22 cellular contexts compared by ENCODE assay signal in the genomic region with DNA sequence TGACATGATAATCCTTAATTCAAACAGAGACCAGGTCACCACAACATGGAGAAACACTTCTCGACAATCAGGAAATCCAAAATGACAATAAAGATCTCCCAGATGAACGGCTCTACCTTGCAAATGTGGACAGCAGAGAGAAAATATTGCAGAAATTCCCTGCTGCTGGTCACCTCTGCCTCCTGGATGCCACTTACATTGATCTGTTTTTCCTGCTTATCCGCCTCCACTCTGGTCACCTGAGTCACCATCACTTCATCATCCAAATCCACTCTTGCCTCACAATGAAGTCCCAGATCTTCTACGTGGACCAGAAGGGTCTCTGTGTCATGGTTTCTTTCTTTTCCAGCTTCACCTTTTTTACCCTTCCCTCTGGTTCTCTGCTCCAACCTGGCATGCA. TPM values are rescaled to one million over a fixed set of nuclear protein-coding genes. Genes with fewer than 3 reads are reported as not detected.
DNase-seq lines count a peak whose midpoint lies in the region; ATAC-seq and TF ChIP-seq lines count a peak whose summit lies in the region.
"Had no signal": no experiment of that assay in that cellular context is flagged by ENCODE, and none has a peak within 500 bp of the region (broad histone marks: within the 10 kb centered on the region; RNA-seq: fewer than 3 reads in every experiment).

No MANE protein-coding gene starts in this region.

- no peak overlapping the region for H3K4me2 ChIP-seq in mammary epithelial cell (ENCODE audit: insufficient read depth, low read depth, low read length)

- H3K4me3 ChIP-seq in breast epithelium (no peak overlapping the region), mammary epithelial cell (replicated peaks in 1 of 3; ENCODE audit: insufficient read depth in 1 of 3, low read depth in 2 of 3, low read length in 3 of 3) (no peak overlapping the region)
- H3K4me3 ChIP-seq: heart right ventricle, K562, SJSA1 had no signal

- peak overlapping the region; percentile 86 to 89 for H3K27ac ChIP-seq in breast epithelium
- no peak overlapping the region for H3K27ac ChIP-seq in mammary epithelial cell (ENCODE audit: insufficient read depth, low read depth, low read length)
- peak overlapping the region; percentile 82 for H3K27ac ChIP-seq in epithelial cell of prostate
- H3K27ac ChIP-seq: SJSA1 had no signal

- peak overlapping the region; percentile 95 to 98 for H3K27ac Mint-ChIP-seq in T-cell

- no peaks in the 10 kb centered on the region for H3K27me3 ChIP-seq in breast epithelium
- no peaks in the 10 kb centered on the region for H3K27me3 ChIP-seq in mammary epithelial cell (ENCODE audit: insufficient read depth, low read length)
- H3K27me3 ChIP-seq: heart right ventricle had no signal

- H3K9ac ChIP-seq in mammary epithelial cell (ENCODE audit: insufficient read depth, low read length): no peak overlapping the region

- in situ Hi-C loops in mammary epithelial cell (cut with MboI; ENCODE audit: low sequenced_read_pairs in 2 of 2): no loop called here

- H2AFZ ChIP-seq in mammary epithelial cell (ENCODE audit: low read depth, low read length): no peak overlapping the region

- CTCF ChIA-PET in mammary epithelial cell (lab: Charles Lee; ENCODE audit: low non-redundant PET): no interaction called here
- CTCF ChIA-PET in T-cell (lab: Charles Lee): interaction anchor here in 1 of 2 donors (0.7 to 1.0 kb wide), 2 partner anchors 22 to 48 kb away, joined by 3 read pairs; partner anchors contain the start of gene TTC9

- POLR2A ChIA-PET in T-cell (lab: Charles Lee): no interaction called here

- no peaks in the 10 kb centered on the region for H4K20me1 ChIP-seq in mammary epithelial cell (ENCODE audit: insufficient read depth, low read length)

- no peak for DNase-seq in breast epithelium (ENCODE audit: low spot score in 2 of 2)
- DNase-seq in mammary epithelial cell: no peak
- no peak for DNase-seq in T-cell
- DNase-seq in epithelial cell of prostate (ENCODE audit: low read depth, low spot score): no peak
- no peak for DNase-seq in kidney tubule cell (ENCODE audit: low spot score)
- DNase-seq in NCI-H510A treated with DMSO at 0.1 percent for 48 hours (lab: John Stamatoyannopoulos, UW): no peak
- DNase-seq in cardiac septum (ENCODE audit: low spot score): no peak
- no peak for DNase-seq in activated T-cell treated with anti-CD3 and anti-CD28 coated beads, Interleukin-2, amount 50 U/mL, for 48 hours
- DNase-seq: ACHN; activated CD4-positive, alpha-beta T cell treated with anti-CD3 and anti-CD28 coated beads, Interleukin-2, amount 50 U/mL, for 1 hour; activated T-cell treated with anti-CD3 and anti-CD28 coated beads, Interleukin-2, amount 50 U/mL, for 1 hour; amniotic stem cell; COR-L47; effector memory CD4-positive, alpha-beta T cell; heart right ventricle; MV-4-11; NCI-H2081 treated with DMSO at 0.1 percent for 48 hours; NCI-H526; stimulated activated naive CD4-positive, alpha-beta T cell; T1000 had no signal

- dilution Hi-C loops in mammary epithelial cell (cut with HindIII; ENCODE audit: low sequenced_read_pairs): no loop called here

- H3K36me3 ChIP-seq in breast epithelium (no peaks in the 10 kb centered on the region), mammary epithelial cell (ENCODE audit: insufficient read depth, low read length) (no peaks in the 10 kb centered on the region)
- H3K36me3 ChIP-seq: heart right ventricle, SJSA1 had no signal

- TF ChIP-seq POLR2A in breast epithelium (IDR thresholded peaks at IDR 0.05): no peak

- H3K4me3 Mint-ChIP-seq in T-cell: peak overlapping the region in 1 of 3 donors; percentile 72

- no peaks in the 10 kb centered on the region for H3K27me3 Mint-ChIP-seq in T-cell

- H3K4me1 Mint-ChIP-seq in T-cell: peaks cover 83 to 91% (median 86%) of the 10 kb centered on the region in 3 donors

- H3K79me2 ChIP-seq in mammary epithelial cell (ENCODE audit: insufficient read depth, low read length): no peaks in the 10 kb centered on the region

- H3K9me3 ChIP-seq in breast epithelium (no peaks in the 10 kb centered on the region), mammary epithelial cell (replicated peaks; ENCODE audit: insufficient read depth, low read length) (no peaks in the 10 kb centered on the region)
- H3K9me3 ChIP-seq: heart right ventricle, SJSA1 had no signal

- intact Hi-C loops in breast epithelium (cut with DNase I; ENCODE audit: low total_unique reads) (no loop called here), mammary epithelial cell (cut with micrococcal nuclease) (no loop called here), cardiac septum (cut with DNase I) (no loop called here)

- BruUV-seq in mammary epithelial cell (replicated peaks; lab: Mats Ljungman, UMichigan): no TSS peak

- H3K4me1 ChIP-seq in breast epithelium: peaks cover 3 to 25% of the 10 kb centered on the region in 2 donors
- peaks cover 37% of the 10 kb centered on the region for H3K4me1 ChIP-seq in mammary epithelial cell (ENCODE audit: insufficient read depth, low read length)

- WGBS in mammary epithelial cell (ENCODE audit: low coverage, missing lambda C conversion rate): 91% methylated on average over 4 of the region's 4 CpGs

- ATAC-seq in T-cell (replicated peaks in 1 of 4): no peak
- ATAC-seq: K562 had no signal

- peaks cover 19% of the 10 kb centered on the region for H3K36me3 Mint-ChIP-seq in T-cell

- no peaks in the 10 kb centered on the region for H3K9me3 Mint-ChIP-seq in T-cell

- TF ChIP-seq CTCF in breast epithelium (IDR thresholded peaks at IDR 0.05) (no peak), mammary epithelial cell (conservative IDR thresholded peaks at IDR 0.05 in 1 of 2, IDR thresholded peaks at IDR 0.05 in 1 of 2; ENCODE audit: extremely low read depth in 1 of 2, insufficient read depth in 1 of 2, low read depth in 1 of 2, low read length in 2 of 2) (no peak)

RNA-seq across cellular contexts. Expression of gene TTC9, which starts 21.1 kb away (rescaled TPM):
- 1 to 10 TPM in 2 of 3 donors, under 1 TPM in 1; 0.48 to 7.5 (median 3.9) TPM for total RNA-seq in breast epithelium
- total RNA-seq in mammary epithelial cell: 1 to 10 TPM; 2.5 to 3.3 TPM
- polyA plus RNA-seq in mammary epithelial cell: 5.2 TPM
- polyA minus RNA-seq in mammary epithelial cell: 10.4 TPM
- 10 to 100 TPM; 14.4 to 23.4 (median 17.8) TPM for total RNA-seq in T-cell
- 2.9 TPM for total RNA-seq in cardiac septum
- polyA plus RNA-seq: K562 had no signal
